Comparison of ENCODE assay signal across 9 cellular contexts in genomic region chr1:39507230-39507928, GRCh38. TPM values are rescaled to one million over a fixed set of nuclear protein-coding genes. Genes with fewer than 3 reads are reported as not detected.
DNase-seq lines count a peak whose midpoint lies in the region; ATAC-seq and TF ChIP-seq lines count a peak whose summit lies in the region.
"Had no signal": no experiment of that assay in that cellular context is flagged by ENCODE, and none has a peak within 500 bp of the region (broad histone marks: within the 10 kb centered on the region; RNA-seq: fewer than 3 reads in every experiment).

No MANE protein-coding gene starts in this region.

- no peaks in the 10 kb centered on the region for H3K36me3 Mint-ChIP-seq in WTC11
- no peaks in the 10 kb centered on the region for H3K36me3 Mint-ChIP-seq in activated CD4-positive, alpha-beta T cell treated with anti-CD3 and anti-CD28 coated beads, Interleukin-2, amount 10 ng/mL, durations not matched to agents 7 days and 5 days (ENCODE audit: low read depth)
- H3K36me3 Mint-ChIP-seq: activated CD4-positive, alpha-beta memory T cell treated with anti-CD3 and anti-CD28 coated beads for 36 hours had no signal

- TF ChIP-seq CTCF in WTC11 (IDR thresholded peaks at IDR 0.05) (no peak), GM13976 (IDR thresholded peaks at IDR 0.05; ENCODE audit: borderline replicate concordance, control extremely low read depth, extremely low read depth, insufficient read depth, missing control alignments) (no peak)

- TF ChIP-seq RAD21 in Ishikawa (IDR thresholded peaks at IDR 0.05; ENCODE audit: low read depth): peak; percentile 24; the same call in 1 of the 2 replicates

- in situ Hi-C loops in GM13976 (cut with MboI; ENCODE audit: low sequenced_read_pairs, unreplicated experiment): no loop called here

- no peak for TF ChIP-seq EP300 in Ishikawa (IDR thresholded peaks at IDR 0.05; ENCODE audit: borderline replicate concordance)

- TF ChIP-seq POLR2A in erythroblast (IDR thresholded peaks at IDR 0.05; ENCODE audit: low read length): no peak

- peaks cover 12% of the 10 kb centered on the region for H3K4me1 Mint-ChIP-seq in WTC11
- peaks cover 19% of the 10 kb centered on the region for H3K4me1 Mint-ChIP-seq in activated CD4-positive, alpha-beta T cell treated with anti-CD3 and anti-CD28 coated beads, Interleukin-2, amount 10 ng/mL, durations not matched to agents 7 days and 5 days

- peak; percentile 88 for ATAC-seq in WTC11
- no peak for ATAC-seq in HG02623 (IDR thresholded peaks at IDR 0.05; ENCODE audit: unreplicated experiment)

- CTCF ChIA-PET in WTC11 (lab: Charles Lee): interaction anchor here (1.4 kb wide), 1 partner anchor 150 kb away, joined by 3 read pairs; no protein-coding TSS in a partner anchor
- CTCF ChIA-PET in activated CD4-positive, alpha-beta T cell treated with anti-CD3 and anti-CD28 coated beads, Interleukin-2, amount 10 ng/mL, durations not matched to agents 7 days and 5 days (lab: Charles Lee): interaction anchor here (0.7 kb wide), 1 partner anchor 68 kb away, joined by 3 read pairs; no protein-coding TSS in a partner anchor

- H3K27me3 Mint-ChIP-seq in WTC11 (ENCODE audit: low read depth): peaks cover 13% of the 10 kb centered on the region
- peaks cover 10% of the 10 kb centered on the region for H3K27me3 Mint-ChIP-seq in activated CD4-positive, alpha-beta T cell treated with anti-CD3 and anti-CD28 coated beads, Interleukin-2, amount 10 ng/mL, durations not matched to agents 7 days and 5 days
- H3K27me3 Mint-ChIP-seq: activated CD4-positive, alpha-beta memory T cell treated with anti-CD3 and anti-CD28 coated beads for 36 hours had no signal

- H3K4me3 Mint-ChIP-seq in WTC11: no peak overlapping the region
- no peak overlapping the region for H3K4me3 Mint-ChIP-seq in activated CD4-positive, alpha-beta T cell treated with anti-CD3 and anti-CD28 coated beads, Interleukin-2, amount 10 ng/mL, durations not matched to agents 7 days and 5 days
- H3K4me3 Mint-ChIP-seq: activated CD4-positive, alpha-beta memory T cell treated with anti-CD3 and anti-CD28 coated beads for 36 hours had no signal

- DNase-seq in D341Med (ENCODE audit: low spot score) (peak; percentile 51), WTC11 (ENCODE audit: low spot score) (peak; percentile 55), lung microvascular endothelial cell (ENCODE audit: low read depth in 2 of 2) (peak; percentile 36 to 60), GM13976 (ENCODE audit: low spot score) (no peak), erythroblast (lab: John Stamatoyannopoulos, UW) (no peak)
- no peak for DNase-seq in activated CD4-positive, alpha-beta T cell treated with anti-CD3 and anti-CD28 coated beads, Interleukin-2, amount 10 ng/mL, durations not matched to agents 7 days and 5 days
- DNase-seq: activated CD4-positive, alpha-beta memory T cell treated with anti-CD3 and anti-CD28 coated beads for 36 hours had no signal

- H3K27ac Mint-ChIP-seq in WTC11: no peak overlapping the region
- H3K27ac Mint-ChIP-seq in activated CD4-positive, alpha-beta T cell treated with anti-CD3 and anti-CD28 coated beads, Interleukin-2, amount 10 ng/mL, durations not matched to agents 7 days and 5 days: no peak overlapping the region
- H3K27ac Mint-ChIP-seq: activated CD4-positive, alpha-beta memory T cell treated with anti-CD3 and anti-CD28 coated beads for 36 hours had no signal

- peaks cover 1% of the 10 kb centered on the region for H3K9me3 Mint-ChIP-seq in WTC11
- H3K9me3 Mint-ChIP-seq in activated CD4-positive, alpha-beta T cell treated with anti-CD3 and anti-CD28 coated beads, Interleukin-2, amount 10 ng/mL, durations not matched to agents 7 days and 5 days: no peaks in the 10 kb centered on the region
- H3K9me3 Mint-ChIP-seq: activated CD4-positive, alpha-beta memory T cell treated with anti-CD3 and anti-CD28 coated beads for 36 hours had no signal

- POLR2A ChIA-PET in WTC11 (lab: Charles Lee): no interaction called here
- POLR2A ChIA-PET in activated CD4-positive, alpha-beta T cell treated with anti-CD3 and anti-CD28 coated beads, Interleukin-2, amount 10 ng/mL, durations not matched to agents 7 days and 5 days (lab: Charles Lee): no interaction called here

TF ChIP-seq in Ishikawa, 13 proteins besides CTCF, POLR2A, EP300 and RAD21 (continues in another document):
- TF ChIP-seq CREB1 (IDR thresholded peaks at IDR 0.05; ENCODE audit: low read depth) (no peak), TCF12 (IDR thresholded peaks at IDR 0.05; ENCODE audit: low read depth) (no peak), TAF1 (IDR thresholded peaks at IDR 0.05; ENCODE audit: low read depth) (no peak), USF1 (IDR thresholded peaks at IDR 0.05) (no peak), NFIC (IDR thresholded peaks at IDR 0.05) (no peak), EGR1 (IDR thresholded peaks at IDR 0.05) (no peak), TEAD4 (IDR thresholded peaks at IDR 0.05) (no peak), MAX (IDR thresholded peaks at IDR 0.05) (no peak), YY1 (IDR thresholded peaks at IDR 0.05; ENCODE audit: low read depth) (no peak), CEBPB (IDR thresholded peaks at IDR 0.05) (no peak)

TF ChIP-seq in WTC11, 78 proteins besides CTCF, POLR2A, EP300 and RAD21 (continues in another document):
- TF ChIP-seq, protein P1, sequence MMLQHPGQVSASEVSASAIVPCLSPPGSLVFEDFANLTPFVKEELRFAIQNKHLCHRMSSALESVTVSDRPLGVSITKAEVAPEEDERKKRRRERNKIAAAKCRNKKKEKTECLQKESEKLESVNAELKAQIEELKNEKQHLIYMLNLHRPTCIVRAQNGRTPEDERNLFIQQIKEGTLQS (CRISPR knock-in tag; conservative IDR thresholded peaks at IDR 0.05): no peak
- TF ChIP-seq CREM (CRISPR knock-in tag; IDR thresholded peaks at IDR 0.05) (no peak), FOXP4 (CRISPR knock-in tag; IDR thresholded peaks at IDR 0.05) (no peak), PRRX2 (CRISPR knock-in tag; IDR thresholded peaks at IDR 0.05) (no peak), ZNF263 (CRISPR knock-in tag; IDR thresholded peaks at IDR 0.05; ENCODE audit: low read depth) (no peak), JUN (CRISPR knock-in tag; IDR thresholded peaks at IDR 0.05) (no peak), NFYB (CRISPR knock-in tag; conservative IDR thresholded peaks at IDR 0.05; ENCODE audit: low read depth) (no peak), ZNF532 (CRISPR knock-in tag; IDR thresholded peaks at IDR 0.05; ENCODE audit: borderline replicate concordance) (no peak), OVOL2 (CRISPR knock-in tag; IDR thresholded peaks at IDR 0.05; ENCODE audit: borderline replicate concordance) (no peak)
- TF ChIP-seq, protein P2, sequence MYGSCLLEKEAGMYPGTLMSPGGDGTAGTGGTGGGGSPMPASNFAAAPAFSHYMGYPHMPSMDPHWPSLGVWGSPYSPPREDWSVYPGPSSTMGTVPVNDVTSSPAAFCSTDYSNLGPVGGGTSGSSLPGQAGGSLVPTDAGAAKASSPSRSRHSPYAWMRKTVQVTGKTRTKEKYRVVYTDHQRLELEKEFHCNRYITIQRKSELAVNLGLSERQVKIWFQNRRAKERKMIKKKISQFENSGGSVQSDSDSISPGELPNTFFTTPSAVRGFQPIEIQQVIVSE (CRISPR knock-in tag; IDR thresholded peaks at IDR 0.05; ENCODE audit: borderline replicate concordance): no peak

RNA-seq across cellular contexts. Expression of gene BMP8A, which starts 15.9 kb away (rescaled TPM):
- 0.94 to 1.2 TPM (median 1.0 TPM) in 3 replicates for total RNA-seq in WTC11 (2021)
- 0.40 and 0.44 TPM in 2 replicates for total RNA-seq in lung microvascular endothelial cell
- not detected for total RNA-seq in activated CD4-positive, alpha-beta T cell treated with anti-CD3 and anti-CD28 coated beads, Interleukin-2, amount 10 ng/mL, durations not matched to agents 7 days and 5 days
- total RNA-seq: activated CD4-positive, alpha-beta memory T cell treated with anti-CD3 and anti-CD28 coated beads for 36 hours had no signal

Comparison
In these comparisons a context has a peak if more than half of its experiments do, and no peak if none do; other contexts are left out.
1. DNase-seq: peak in D341Med (single experiment), WTC11 (single experiment) and lung microvascular endothelial cell (2 of 2); none in activated CD4-positive, alpha-beta T cell treated with anti-CD3 and anti-CD28 coated beads, Interleukin-2, amount 10 ng/mL, durations not matched to agents 7 days and 5 days (single experiment), GM13976 (single experiment) and erythroblast (0 of 2).